9 cellular contexts compared by ENCODE assay signal in the genomic region with DNA sequence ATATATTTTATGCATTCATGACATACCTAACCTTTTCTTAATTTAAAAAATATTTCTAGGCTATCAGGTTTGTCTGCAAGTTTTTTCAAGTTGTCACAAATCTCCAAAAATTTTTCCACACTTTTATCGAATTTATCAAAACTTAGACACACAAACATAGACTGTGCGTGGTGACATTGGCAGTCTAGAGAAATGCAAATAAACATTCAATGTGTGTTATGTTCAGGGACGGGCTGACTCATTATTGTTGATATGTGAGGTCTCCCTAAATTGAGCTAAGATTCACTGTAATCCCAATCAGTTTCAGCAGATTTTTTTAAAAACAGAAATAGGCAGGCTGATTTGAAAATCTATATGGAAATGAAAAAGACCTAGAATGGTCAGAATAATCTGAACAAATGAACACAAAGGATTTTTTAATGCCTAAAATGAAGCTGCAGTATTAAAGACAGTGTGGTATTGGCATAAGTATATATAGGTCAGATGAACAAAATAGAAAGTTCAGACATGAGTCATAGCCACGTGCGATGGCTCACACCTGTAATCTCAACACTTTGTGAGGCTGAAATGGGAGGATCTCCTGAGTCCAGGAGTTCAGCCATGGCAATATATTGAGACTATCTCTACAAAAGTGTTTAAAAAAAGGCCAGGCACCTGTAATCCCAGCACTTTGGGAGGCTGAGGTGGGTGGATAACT. TPM values are rescaled to one million over a fixed set of nuclear protein-coding genes. Genes with fewer than 3 reads are reported as not detected.
DNase-seq lines count a peak whose midpoint lies in the region; ATAC-seq and TF ChIP-seq lines count a peak whose summit lies in the region.
"Had no signal": no experiment of that assay in that cellular context is flagged by ENCODE, and none has a peak within 500 bp of the region (broad histone marks: within the 10 kb centered on the region; RNA-seq: fewer than 3 reads in every experiment).

No MANE protein-coding gene starts in this region.

- H3K4me1 ChIP-seq in right lobe of liver = peaks cover 0 to 6% (median 0%) of the 10 kb centered on the region in 4 donors

- no peaks in the 10 kb centered on the region for H3K9me3 ChIP-seq in right lobe of liver

- intact Hi-C loops in right lobe of liver (cut with DNase I) = no loop called here

- ATAC-seq in GM18858 (IDR thresholded peaks at IDR 0.05; ENCODE audit: unreplicated experiment) (peak; percentile 77), GM21786 (IDR thresholded peaks at IDR 0.05; ENCODE audit: unreplicated experiment) (peak; percentile 95), right lobe of liver (peak in 3 of 4 donors; percentile 14 to 86 (median 53))

- peak; percentile 28 for DNase-seq in HT1080 (ENCODE audit: low read depth)
- no peak for DNase-seq in right lobe of liver
- DNase-seq in NCI-H1436 (lab: John Stamatoyannopoulos, UW) = no peak
- DNase-seq in GOT3 (lab: John Stamatoyannopoulos, UW) = no peak
- DNase-seq in stimulated activated naive CD4-positive, alpha-beta T cell (lab: John Stamatoyannopoulos, UW) = no peak
- no peak for DNase-seq in hippocampal formation (lab: John Stamatoyannopoulos, UW)
- DNase-seq: foreskin fibroblast had no signal

- no peaks in the 10 kb centered on the region for H3K36me3 ChIP-seq in right lobe of liver

- 34% methylated on average over 5 of the region's 5 CpGs for WGBS in right lobe of liver (ENCODE audit: insufficient coverage, low coverage, low lambda C conversion rate, missing lambda C conversion rate)

- no peak for TF ChIP-seq CTCF in right lobe of liver (IDR thresholded peaks at IDR 0.05)

- no peaks in the 10 kb centered on the region for H3K27me3 ChIP-seq in right lobe of liver

- H3K27ac ChIP-seq in right lobe of liver = no peak overlapping the region

- no peak for TF ChIP-seq POLR2A in right lobe of liver (IDR thresholded peaks at IDR 0.05)

- no peak overlapping the region for H3K4me3 ChIP-seq in right lobe of liver

RNA-seq across cellular contexts. Expression of gene BLTP3A, which starts 19.2 kb away (rescaled TPM):
- 4.7 and 7.1 TPM in 2 replicates for total RNA-seq in HT1080 (2014; rRNA removed; shearing (Covaris generic))
- polyA plus RNA-seq in HT1080 (2015; cell fraction: cytosol; rRNA removed) = 7.3 and 9.7 TPM in 2 replicates
- polyA plus RNA-seq in HT1080 (2015; cell fraction: nucleus; rRNA removed) = 8.9 and 9.5 TPM in 2 replicates
- total RNA-seq in right lobe of liver = 1 to 10 TPM; 5.1 to 9.2 (median 7.8) TPM

RNA-seq across cellular contexts. Expression of gene SNRPC, which starts 53.8 kb away (rescaled TPM):
- total RNA-seq in HT1080 (2014; rRNA removed; shearing (Covaris generic)) = 269 and 332 TPM in 2 replicates
- polyA plus RNA-seq in HT1080 (2015; cell fraction: cytosol; rRNA removed) = 223 and 291 TPM in 2 replicates
- 158 and 160 TPM in 2 replicates for polyA plus RNA-seq in HT1080 (2015; cell fraction: nucleus; rRNA removed)
- 10 to 100 TPM; 29.6 to 61.3 (median 33.3) TPM for total RNA-seq in right lobe of liver
